1 cellular context compared by ENCODE assay signal in the genomic region with DNA sequence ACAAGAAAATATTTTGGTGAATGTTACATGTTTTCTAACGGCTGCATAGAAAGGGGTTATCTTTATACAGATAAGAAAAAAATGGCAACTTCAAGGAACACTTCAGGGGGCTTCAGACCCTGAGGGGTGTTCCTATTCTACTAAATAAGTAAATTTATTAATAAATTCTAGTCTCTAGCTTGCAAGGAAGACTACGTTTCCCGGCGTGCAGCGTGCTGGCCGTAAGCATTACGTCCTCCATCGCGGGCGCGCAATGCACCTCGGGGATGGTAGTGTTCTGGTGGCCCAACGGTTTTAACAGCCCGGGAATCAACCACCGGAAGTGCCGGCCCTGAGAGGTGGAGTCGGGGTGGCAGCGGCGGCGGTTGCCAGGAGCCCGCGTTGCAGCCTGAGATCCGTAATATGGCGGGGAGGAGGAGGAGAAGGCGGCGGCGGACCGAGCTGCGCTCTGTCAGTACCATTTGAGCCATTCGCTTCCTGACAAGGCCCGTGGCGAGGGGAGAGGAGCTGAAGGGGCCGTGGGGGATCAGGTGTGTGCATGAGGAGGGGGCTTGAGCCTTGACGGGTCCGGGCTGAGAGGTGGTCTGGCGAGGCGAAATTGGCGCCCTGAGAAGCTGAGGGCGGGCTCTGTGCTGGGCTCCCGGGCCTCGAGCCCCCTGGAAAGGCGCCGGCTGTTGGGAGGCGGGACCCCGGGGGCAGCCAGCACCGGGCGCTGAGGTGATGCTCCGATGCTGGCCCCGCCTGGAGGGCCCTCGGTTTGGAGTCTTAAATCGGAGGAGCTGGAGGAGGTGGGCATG.
TF ChIP-seq lines count a peak whose summit lies in the region.

A gene with protein sequence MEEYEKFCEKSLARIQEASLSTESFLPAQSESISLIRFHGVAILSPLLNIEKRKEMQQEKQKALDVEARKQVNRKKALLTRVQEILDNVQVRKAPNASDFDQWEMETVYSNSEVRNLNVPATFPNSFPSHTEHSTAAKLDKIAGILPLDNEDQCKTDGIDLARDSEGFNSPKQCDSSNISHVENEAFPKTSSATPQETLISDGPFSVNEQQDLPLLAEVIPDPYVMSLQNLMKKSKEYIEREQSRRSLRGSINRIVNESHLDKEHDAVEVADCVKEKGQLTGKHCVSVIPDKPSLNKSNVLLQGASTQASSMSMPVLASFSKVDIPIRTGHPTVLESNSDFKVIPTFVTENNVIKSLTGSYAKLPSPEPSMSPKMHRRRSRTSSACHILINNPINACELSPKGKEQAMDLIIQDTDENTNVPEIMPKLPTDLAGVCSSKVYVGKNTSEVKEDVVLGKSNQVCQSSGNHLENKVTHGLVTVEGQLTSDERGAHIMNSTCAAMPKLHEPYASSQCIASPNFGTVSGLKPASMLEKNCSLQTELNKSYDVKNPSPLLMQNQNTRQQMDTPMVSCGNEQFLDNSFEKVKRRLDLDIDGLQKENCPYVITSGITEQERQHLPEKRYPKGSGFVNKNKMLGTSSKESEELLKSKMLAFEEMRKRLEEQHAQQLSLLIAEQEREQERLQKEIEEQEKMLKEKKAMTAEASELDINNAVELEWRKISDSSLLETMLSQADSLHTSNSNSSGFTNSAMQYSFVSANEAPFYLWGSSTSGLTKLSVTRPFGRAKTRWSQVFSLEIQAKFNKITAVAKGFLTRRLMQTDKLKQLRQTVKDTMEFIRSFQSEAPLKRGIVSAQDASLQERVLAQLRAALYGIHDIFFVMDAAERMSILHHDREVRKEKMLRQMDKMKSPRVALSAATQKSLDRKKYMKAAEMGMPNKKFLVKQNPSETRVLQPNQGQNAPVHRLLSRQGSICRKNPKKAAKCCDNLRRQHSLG (plus strand): TSS at position 384 of the 797 bp plus-strand sequence. CDS start 3,940 bp downstream, outside the sequence.

TF ChIP-seq in K562, 482 proteins besides CTCF, POLR2A, EP300 and RAD21 (continued from another document):
- TF ChIP-seq, protein P1, sequence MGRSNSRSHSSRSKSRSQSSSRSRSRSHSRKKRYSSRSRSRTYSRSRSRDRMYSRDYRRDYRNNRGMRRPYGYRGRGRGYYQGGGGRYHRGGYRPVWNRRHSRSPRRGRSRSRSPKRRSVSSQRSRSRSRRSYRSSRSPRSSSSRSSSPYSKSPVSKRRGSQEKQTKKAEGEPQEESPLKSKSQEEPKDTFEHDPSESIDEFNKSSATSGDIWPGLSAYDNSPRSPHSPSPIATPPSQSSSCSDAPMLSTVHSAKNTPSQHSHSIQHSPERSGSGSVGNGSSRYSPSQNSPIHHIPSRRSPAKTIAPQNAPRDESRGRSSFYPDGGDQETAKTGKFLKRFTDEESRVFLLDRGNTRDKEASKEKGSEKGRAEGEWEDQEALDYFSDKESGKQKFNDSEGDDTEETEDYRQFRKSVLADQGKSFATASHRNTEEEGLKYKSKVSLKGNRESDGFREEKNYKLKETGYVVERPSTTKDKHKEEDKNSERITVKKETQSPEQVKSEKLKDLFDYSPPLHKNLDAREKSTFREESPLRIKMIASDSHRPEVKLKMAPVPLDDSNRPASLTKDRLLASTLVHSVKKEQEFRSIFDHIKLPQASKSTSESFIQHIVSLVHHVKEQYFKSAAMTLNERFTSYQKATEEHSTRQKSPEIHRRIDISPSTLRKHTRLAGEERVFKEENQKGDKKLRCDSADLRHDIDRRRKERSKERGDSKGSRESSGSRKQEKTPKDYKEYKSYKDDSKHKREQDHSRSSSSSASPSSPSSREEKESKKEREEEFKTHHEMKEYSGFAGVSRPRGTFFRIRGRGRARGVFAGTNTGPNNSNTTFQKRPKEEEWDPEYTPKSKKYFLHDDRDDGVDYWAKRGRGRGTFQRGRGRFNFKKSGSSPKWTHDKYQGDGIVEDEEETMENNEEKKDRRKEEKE (IDR thresholded peaks at IDR 0.05; ENCODE audit: borderline replicate concordance in 1 of 2, control insufficient read depth in 1 of 2, low read depth in 2 of 2, low read length in 1 of 2): no peak
- TF ChIP-seq NCOA1 (IDR thresholded peaks at IDR 0.05; ENCODE audit: low read depth): no peak
- TF ChIP-seq TEAD4 (IDR thresholded peaks at IDR 0.05; ENCODE audit: low read length): no peak
- TF ChIP-seq TEAD4 (CRISPR knock-in tag; IDR thresholded peaks at IDR 0.05; ENCODE audit: borderline replicate concordance): no peak
- no peak for TF ChIP-seq JUNB (CRISPR knock-in tag; conservative IDR thresholded peaks at IDR 0.05)
- no peak for TF ChIP-seq MEIS2 (IDR thresholded peaks at IDR 0.05; ENCODE audit: partially characterized antibody)
- TF ChIP-seq, protein P2, sequence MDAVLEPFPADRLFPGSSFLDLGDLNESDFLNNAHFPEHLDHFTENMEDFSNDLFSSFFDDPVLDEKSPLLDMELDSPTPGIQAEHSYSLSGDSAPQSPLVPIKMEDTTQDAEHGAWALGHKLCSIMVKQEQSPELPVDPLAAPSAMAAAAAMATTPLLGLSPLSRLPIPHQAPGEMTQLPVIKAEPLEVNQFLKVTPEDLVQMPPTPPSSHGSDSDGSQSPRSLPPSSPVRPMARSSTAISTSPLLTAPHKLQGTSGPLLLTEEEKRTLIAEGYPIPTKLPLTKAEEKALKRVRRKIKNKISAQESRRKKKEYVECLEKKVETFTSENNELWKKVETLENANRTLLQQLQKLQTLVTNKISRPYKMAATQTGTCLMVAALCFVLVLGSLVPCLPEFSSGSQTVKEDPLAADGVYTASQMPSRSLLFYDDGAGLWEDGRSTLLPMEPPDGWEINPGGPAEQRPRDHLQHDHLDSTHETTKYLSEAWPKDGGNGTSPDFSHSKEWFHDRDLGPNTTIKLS (IDR thresholded peaks at IDR 0.05; ENCODE audit: borderline replicate concordance, low read depth): peak; percentile 88
- no peak for TF ChIP-seq SMAD4 (CRISPR knock-in tag; conservative IDR thresholded peaks at IDR 0.05)
- peak; percentile 94 for TF ChIP-seq MBD2 (IDR thresholded peaks at IDR 0.05; ENCODE audit: borderline replicate concordance, low read depth)
- TF ChIP-seq DIDO1 (tag; IDR thresholded peaks at IDR 0.05; ENCODE audit: low read depth): no peak
- TF ChIP-seq ELF4 (CRISPR knock-in tag; IDR thresholded peaks at IDR 0.05): no peak
- TF ChIP-seq RBBP5 (IDR thresholded peaks at IDR 0.05; ENCODE audit: borderline replicate concordance, insufficient read depth, low read length, poor library complexity, severe bottlenecking): peak; percentile 73
- peak; percentile 49 for TF ChIP-seq HMGN3 (IDR thresholded peaks at IDR 0.05; ENCODE audit: borderline replicate concordance, extremely low read depth, insufficient read length, low read depth, low read length)
- no peak for TF ChIP-seq TAL1 (IDR thresholded peaks at IDR 0.05)
- no peak for TF ChIP-seq TOE1 (IDR thresholded peaks at IDR 0.05; ENCODE audit: borderline replicate concordance)
- TF ChIP-seq TOE1 (CRISPR knock-in tag; IDR thresholded peaks at IDR 0.05; ENCODE audit: borderline replicate concordance, low read depth): no peak
